Comparison of ENCODE assay signal across 9 cellular contexts in genomic region chr2:101309211-101309700, GRCh38. TPM values are rescaled to one million over a fixed set of nuclear protein-coding genes. Genes with fewer than 3 reads are reported as not detected.
DNase-seq lines count a peak whose midpoint lies in the region; ATAC-seq, FAIRE-seq and TF ChIP-seq lines count a peak whose summit lies in the region.
"Had no signal": no experiment of that assay in that cellular context is flagged by ENCODE, and none has a peak within 500 bp of the region (broad histone marks: within the 10 kb centered on the region; RNA-seq: fewer than 3 reads in every experiment).

No MANE protein-coding gene starts in this region.

- DNase-seq in activated CD8-positive, alpha-beta T cell treated with anti-CD3 and anti-CD28 coated beads, Interleukin-2, amount 10 ng/mL, durations not matched to agents 7 days and 5 days: no peak
- DNase-seq in keratinocyte (ENCODE audit: low read depth, low spot score) (no peak), HUDEP-2 (lab: John Stamatoyannopoulos, UW; ENCODE audit: unreplicated experiment in 76 of 76) (no peak)
- no peak for DNase-seq in stimulated activated naive B cell treated with anti-CD40 and anti-IgM and Interleukin-4, amounts not matched to agents 10 μg/mL and 1 μg/mL and 100 μg/mL, for 72 hours
- no peak for DNase-seq in activated CD4-positive, CD25-positive, alpha-beta regulatory T cell treated with anti-CD3 and anti-CD28 coated beads, Interleukin-2, amount 50 U/mL, for 72 hours

- no peaks in the 10 kb centered on the region for H3K27me3 Mint-ChIP-seq in activated CD8-positive, alpha-beta T cell treated with anti-CD3 and anti-CD28 coated beads, Interleukin-2, amount 10 ng/mL, durations not matched to agents 7 days and 5 days (ENCODE audit: low read depth)
- H3K27me3 Mint-ChIP-seq in stimulated activated naive B cell treated with anti-CD40 and anti-IgM and Interleukin-4, amounts not matched to agents 10 μg/mL and 1 μg/mL and 100 μg/mL, for 72 hours: no peaks in the 10 kb centered on the region

- no peaks in the 10 kb centered on the region for H3K9me3 ChIP-seq in HUES48 (ENCODE audit: control insufficient read depth, insufficient read depth, low read length)
- H3K9me3 ChIP-seq in keratinocyte (ENCODE audit: control insufficient read depth, low read depth, low read length): no peaks in the 10 kb centered on the region

- H4K20me1 ChIP-seq in keratinocyte (ENCODE audit: control insufficient read depth, extremely low read depth, insufficient read depth, low read length): peaks cover 24% of the 10 kb centered on the region

- TF ChIP-seq CTCF in keratinocyte (optimal IDR thresholded peaks at IDR 0.05 in 1 of 3, IDR thresholded peaks at IDR 0.05 in 1 of 3, conservative IDR thresholded peaks at IDR 0.05 in 1 of 3; ENCODE audit: extremely low read depth in 1 of 3, insufficient read depth in 2 of 3, low read length in 3 of 3): no peak

- H3K79me2 ChIP-seq in keratinocyte (ENCODE audit: control insufficient read depth, insufficient read depth, low read length): peaks cover 43% of the 10 kb centered on the region

- peaks cover 31% of the 10 kb centered on the region for H3K36me3 Mint-ChIP-seq in activated CD8-positive, alpha-beta T cell treated with anti-CD3 and anti-CD28 coated beads, Interleukin-2, amount 10 ng/mL, durations not matched to agents 7 days and 5 days (ENCODE audit: low read depth)
- H3K36me3 Mint-ChIP-seq in stimulated activated naive B cell treated with anti-CD40 and anti-IgM and Interleukin-4, amounts not matched to agents 10 μg/mL and 1 μg/mL and 100 μg/mL, for 72 hours: peaks cover 4 to 5% of the 10 kb centered on the region in 2 donors

- no peak for ATAC-seq in activated CD8-positive, alpha-beta T cell treated with anti-CD3 and anti-CD28 coated beads, Interleukin-2, amount 10 ng/mL, durations not matched to agents 7 days and 5 days
- ATAC-seq in stimulated activated naive B cell treated with anti-CD40 and anti-IgM and Interleukin-4, amounts not matched to agents 10 μg/mL and 1 μg/mL and 100 μg/mL, for 72 hours (replicated peaks): no peak
- ATAC-seq in GM19455 (IDR thresholded peaks at IDR 0.05; ENCODE audit: unreplicated experiment): no peak
- no peak for ATAC-seq in GM18505 (IDR thresholded peaks at IDR 0.05; ENCODE audit: unreplicated experiment)

- peak overlapping the region; percentile 94 for H3K27ac Mint-ChIP-seq in activated CD8-positive, alpha-beta T cell treated with anti-CD3 and anti-CD28 coated beads, Interleukin-2, amount 10 ng/mL, durations not matched to agents 7 days and 5 days
- H3K27ac Mint-ChIP-seq in stimulated activated naive B cell treated with anti-CD40 and anti-IgM and Interleukin-4, amounts not matched to agents 10 μg/mL and 1 μg/mL and 100 μg/mL, for 72 hours: peak overlapping the region; percentile 94

- H3K9me1 ChIP-seq in keratinocyte (ENCODE audit: control insufficient read depth, extremely low read depth, insufficient read depth, low read length): peaks cover 3% of the 10 kb centered on the region

- dilution Hi-C loops in keratinocyte (cut with MboI; ENCODE audit: extremely low pct_ligation_motif_present, low sequenced_read_pairs): no loop called here

- peak overlapping the region; percentile 66 for H3K4me3 ChIP-seq in HUES48 (ENCODE audit: low read depth, low read length)
- peak overlapping the region in 2 of 3 experiments; percentile 83 to 89 for H3K4me3 ChIP-seq in keratinocyte (ENCODE audit: control insufficient read depth in 2 of 3, extremely low read depth in 1 of 3, insufficient read depth in 2 of 3, low read depth in 1 of 3, low read length in 3 of 3)

- no peaks in the 10 kb centered on the region for H3K9me3 Mint-ChIP-seq in activated CD8-positive, alpha-beta T cell treated with anti-CD3 and anti-CD28 coated beads, Interleukin-2, amount 10 ng/mL, durations not matched to agents 7 days and 5 days (ENCODE audit: insufficient read depth)
- no peaks in the 10 kb centered on the region for H3K9me3 Mint-ChIP-seq in stimulated activated naive B cell treated with anti-CD40 and anti-IgM and Interleukin-4, amounts not matched to agents 10 μg/mL and 1 μg/mL and 100 μg/mL, for 72 hours

- H3K4me1 ChIP-seq in HUES48 (ENCODE audit: control insufficient read depth, insufficient read depth, low read length) (peaks cover 18% of the 10 kb centered on the region), keratinocyte (ENCODE audit: control insufficient read depth, extremely low read depth, insufficient read depth, low read length) (peaks cover 38% of the 10 kb centered on the region)

- CTCF ChIA-PET in activated CD8-positive, alpha-beta T cell treated with anti-CD3 and anti-CD28 coated beads, Interleukin-2, amount 10 ng/mL, durations not matched to agents 7 days and 5 days (lab: Charles Lee): interaction anchor here (1.0 to 3.3 kb wide), 9 partner anchors 16 to 79 kb away, joined by 3 to 12 read pairs (median 4); no protein-coding TSS in a partner anchor

- peaks cover 9% of the 10 kb centered on the region; the same call in 1 of the 2 replicates for H3K36me3 ChIP-seq in HUES48 (ENCODE audit: control insufficient read depth, insufficient read depth, low read length)
- H3K36me3 ChIP-seq in keratinocyte (ENCODE audit: control insufficient read depth in 2 of 2, extremely low read depth in 1 of 2, insufficient read depth in 2 of 2, low read length in 2 of 2): peaks cover 4 to 10% of the 10 kb centered on the region in 2 experiments
- H3K36me3 ChIP-seq: cardiac muscle cell had no signal

- no peak for TF ChIP-seq POLR2A in GM18505 (IDR thresholded peaks at IDR 0.05; ENCODE audit: borderline replicate concordance, extremely low read depth, insufficient read depth, insufficient read length)

- peak overlapping the region; percentile 71 for H2AFZ ChIP-seq in keratinocyte (ENCODE audit: control insufficient read depth, low read length)

- H3K4me3 Mint-ChIP-seq in activated CD8-positive, alpha-beta T cell treated with anti-CD3 and anti-CD28 coated beads, Interleukin-2, amount 10 ng/mL, durations not matched to agents 7 days and 5 days: peak overlapping the region; percentile 93
- H3K4me3 Mint-ChIP-seq in stimulated activated naive B cell treated with anti-CD40 and anti-IgM and Interleukin-4, amounts not matched to agents 10 μg/mL and 1 μg/mL and 100 μg/mL, for 72 hours: peak overlapping the region; percentile 86 to 95

- POLR2A ChIA-PET in activated CD8-positive, alpha-beta T cell treated with anti-CD3 and anti-CD28 coated beads, Interleukin-2, amount 10 ng/mL, durations not matched to agents 7 days and 5 days (lab: Charles Lee): interaction anchor here (0.6 to 1.8 kb wide), 12 partner anchors 10 to 1927 kb away, joined by 3 to 30 read pairs (median 5); partner anchors contain the start of gene MAP4K4

- H3K9ac ChIP-seq in HUES48 (ENCODE audit: low read depth, low read length): no peak overlapping the region
- peak overlapping the region; percentile 89 for H3K9ac ChIP-seq in keratinocyte (ENCODE audit: control insufficient read depth, extremely low read depth, insufficient read depth, low read length)

- no peak overlapping the region for H3K27ac ChIP-seq in HUES48 (ENCODE audit: low read depth, low read length)
- peak overlapping the region; percentile 93 for H3K27ac ChIP-seq in keratinocyte (ENCODE audit: control insufficient read depth, insufficient read depth, low read length)
- H3K27ac ChIP-seq: cardiac muscle cell had no signal

- peaks cover 59% of the 10 kb centered on the region for H3K4me1 Mint-ChIP-seq in activated CD8-positive, alpha-beta T cell treated with anti-CD3 and anti-CD28 coated beads, Interleukin-2, amount 10 ng/mL, durations not matched to agents 7 days and 5 days (ENCODE audit: low read depth)
- H3K4me1 Mint-ChIP-seq in stimulated activated naive B cell treated with anti-CD40 and anti-IgM and Interleukin-4, amounts not matched to agents 10 μg/mL and 1 μg/mL and 100 μg/mL, for 72 hours: peaks cover 27 to 48% of the 10 kb centered on the region in 2 donors

- H3K27me3 ChIP-seq in HUES48 (ENCODE audit: control insufficient read depth, insufficient read depth, low read length): peaks cover 7% of the 10 kb centered on the region; the same call in 1 of the 2 replicates
- H3K27me3 ChIP-seq in keratinocyte (ENCODE audit: control insufficient read depth, extremely low read depth, insufficient read depth, low read length): no peaks in the 10 kb centered on the region
- H3K27me3 ChIP-seq: cardiac muscle cell had no signal

- H3K4me2 ChIP-seq in keratinocyte (ENCODE audit: control insufficient read depth, extremely low read depth, insufficient read depth, low read depth, low read length): peak overlapping the region; percentile 98

- FAIRE-seq in keratinocyte (lab: Jason Lieb, UNC): no peak

RNA-seq across cellular contexts. Expression of gene RNF149, which starts 0.8 kb away (rescaled TPM):
- total RNA-seq in activated CD8-positive, alpha-beta T cell treated with anti-CD3 and anti-CD28 coated beads, Interleukin-2, amount 10 ng/mL, durations not matched to agents 7 days and 5 days: 10 to 100 TPM; 64.2 to 71.5 TPM
- polyA plus RNA-seq in keratinocyte: 40.5 to 68.0 TPM (median 47.1 TPM) in 3 replicates
- 33.8 TPM for polyA plus RNA-seq in keratinocyte (2011; ENCODE audit: low read depth)
- 14.7 and 27.4 TPM in 2 replicates for polyA plus RNA-seq in keratinocyte (2011; cell fraction: cytosol; rRNA removed)
- 87.2 and 116 TPM in 2 replicates for polyA plus RNA-seq in keratinocyte (2011; cell fraction: nucleus; rRNA removed)
- 44.1 and 71.2 TPM in 2 replicates for polyA plus RNA-seq in keratinocyte (2012; ENCODE audit: low replicate concordance)
- 14.3 to 51.5 TPM (median 30.2 TPM) in 3 replicates for polyA minus RNA-seq in keratinocyte
- 34.9 TPM for polyA minus RNA-seq in keratinocyte (2011; cell fraction: cytosol; rRNA and poly(A)+ RNA removed)
- 64.6 and 83.7 TPM in 2 replicates for polyA minus RNA-seq in keratinocyte (2011; cell fraction: nucleus; rRNA and poly(A)+ RNA removed)

RNA-seq across cellular contexts. Expression of gene CNOT11, which starts 56.6 kb away (rescaled TPM):
- 10 to 100 TPM; 64.4 to 64.7 TPM for total RNA-seq in activated CD8-positive, alpha-beta T cell treated with anti-CD3 and anti-CD28 coated beads, Interleukin-2, amount 10 ng/mL, durations not matched to agents 7 days and 5 days
- polyA plus RNA-seq in keratinocyte: 46.0 to 83.1 TPM (median 81.1 TPM) in 3 replicates
- 20.8 TPM for polyA plus RNA-seq in keratinocyte (2011; ENCODE audit: low read depth)
- polyA plus RNA-seq in keratinocyte (2011; cell fraction: cytosol; rRNA removed): 69.5 and 98.6 TPM in 2 replicates
- polyA plus RNA-seq in keratinocyte (2011; cell fraction: nucleus; rRNA removed): 90.7 and 95.7 TPM in 2 replicates
- 25.7 and 29.6 TPM in 2 replicates for polyA plus RNA-seq in keratinocyte (2012; ENCODE audit: low replicate concordance)
- polyA minus RNA-seq in keratinocyte: 48.2 to 76.0 TPM (median 73.5 TPM) in 3 replicates
- 39.1 TPM for polyA minus RNA-seq in keratinocyte (2011; cell fraction: cytosol; rRNA and poly(A)+ RNA removed)
- 21.6 and 33.7 TPM in 2 replicates for polyA minus RNA-seq in keratinocyte (2011; cell fraction: nucleus; rRNA and poly(A)+ RNA removed)
